ENCODE assay signal across 8 cellular contexts in the genomic region with DNA sequence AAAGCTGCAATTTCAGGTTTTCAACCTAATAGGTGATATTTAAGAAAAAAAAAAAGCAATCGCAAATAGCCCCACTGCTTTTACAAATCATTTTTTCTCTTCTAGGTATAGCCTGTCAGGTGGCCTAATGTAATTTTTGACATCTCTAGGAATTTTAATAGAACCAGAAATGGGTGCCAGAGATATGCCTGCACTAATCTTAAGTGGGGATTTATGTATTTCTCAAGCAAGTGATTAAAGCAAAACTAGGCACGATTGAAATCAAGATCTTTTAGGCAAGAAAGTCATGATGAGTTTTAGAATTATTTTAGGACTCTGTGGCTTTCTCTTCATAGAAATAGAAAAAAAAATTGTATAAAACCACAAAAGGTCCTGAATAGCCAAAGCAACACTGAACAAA. TPM values are rescaled to one million over a fixed set of nuclear protein-coding genes. Genes with fewer than 3 reads are reported as not detected.
DNase-seq lines count a peak whose midpoint lies in the region; ATAC-seq and TF ChIP-seq lines count a peak whose summit lies in the region.

No MANE protein-coding gene starts in this region.

- ATAC-seq in left cardiac atrium (no peak), GM21515 (IDR thresholded peaks at IDR 0.05; ENCODE audit: unreplicated experiment) (no peak)
- ATAC-seq in activated naive CD4-positive, alpha-beta T cell treated with anti-CD3 and anti-CD28 coated beads, Interleukin-2, amount 50 U/mL, for 72 hours, result no peak

- intact Hi-C loops in left cardiac atrium (cut with DNase I), result loop anchor here in 1 of 2 donors (5.0 kb wide), 1 partner anchor 459 kb away; no protein-coding TSS in a partner anchor
- intact Hi-C loops in thyroid gland (cut with DNase I), result no loop called here
- intact Hi-C loops in head of caudate nucleus (cut with DNase I), result loop anchor here (5.0 to 10.0 kb wide), 2 partner anchors 456 to 566 kb away; partner anchors contain the start of gene TARS1

- H3K9me3 Mint-ChIP-seq in activated naive CD4-positive, alpha-beta T cell treated with anti-CD3 and anti-CD28 coated beads, Interleukin-2, amount 50 U/mL, for 72 hours, result peaks cover 0 to 6% of the 10 kb centered on the region in 2 donors

- H3K4me3 ChIP-seq in right atrium auricular region (peak overlapping the region; percentile 60 to 76), thyroid gland (replicated peaks in 1 of 3) (peak overlapping the region in 2 of 3 donors; percentile 53 to 87)

- no peak for TF ChIP-seq CTCF in right atrium auricular region (IDR thresholded peaks at IDR 0.05)
- no peak for TF ChIP-seq CTCF in thyroid gland (IDR thresholded peaks at IDR 0.05)

- 25 to 31% methylated on average over 2 of the region's 2 CpGs for WGBS in thyroid gland, 2 donors

- H3K9me3 ChIP-seq in right atrium auricular region (no peaks in the 10 kb centered on the region), thyroid gland (no peaks in the 10 kb centered on the region)

- H3K36me3 ChIP-seq in right atrium auricular region (no peaks in the 10 kb centered on the region), thyroid gland (no peaks in the 10 kb centered on the region)

- peak overlapping the region; percentile 82 to 93 for H3K27ac Mint-ChIP-seq in activated naive CD4-positive, alpha-beta T cell treated with anti-CD3 and anti-CD28 coated beads, Interleukin-2, amount 50 U/mL, for 72 hours

- TF ChIP-seq POLR2A in thyroid gland (IDR thresholded peaks at IDR 0.05), result no peak

- H3K4me1 ChIP-seq in right atrium auricular region (peaks cover 0 to 22% of the 10 kb centered on the region in 2 donors), thyroid gland (peaks cover 4 to 16% of the 10 kb centered on the region in 2 donors)

- peaks cover 8% of the 10 kb centered on the region in 2 donors for H3K36me3 Mint-ChIP-seq in activated naive CD4-positive, alpha-beta T cell treated with anti-CD3 and anti-CD28 coated beads, Interleukin-2, amount 50 U/mL, for 72 hours

- DNase-seq in right atrium auricular region (ENCODE audit: low spot score) (no peak), left cardiac atrium (no peak), thyroid gland (no peak), 8988T (no peak), head of caudate nucleus (no peak)
- DNase-seq in activated naive CD4-positive, alpha-beta T cell treated with anti-CD3 and anti-CD28 coated beads, Interleukin-2, amount 50 U/mL, for 72 hours (ENCODE audit: low spot score in 2 of 2), result no peak

- no peaks in the 10 kb centered on the region for H3K27me3 ChIP-seq in right atrium auricular region
- no peaks in the 10 kb centered on the region for H3K27me3 ChIP-seq in layer of hippocampus (ENCODE audit: control insufficient read depth, insufficient read depth, low read length)
- no peaks in the 10 kb centered on the region for H3K27me3 ChIP-seq in thyroid gland

- peak overlapping the region; percentile 89 to 93 for H3K27ac ChIP-seq in right atrium auricular region
- H3K27ac ChIP-seq in layer of hippocampus (ENCODE audit: low read depth, low read length), result peak overlapping the region; percentile 92
- peak overlapping the region; percentile 89 to 94 (median 89) for H3K27ac ChIP-seq in thyroid gland

RNA-seq across cellular contexts. Expression of gene AMACR, which starts 0.9 kb away (rescaled TPM):
- 10 to 100 TPM in 1 of 2 donors, 1 to 10 TPM in 1; 4.1 to 12.6 TPM for total RNA-seq in right atrium auricular region
- 10 to 100 TPM in 1 of 2 donors, 1 to 10 TPM in 1; 7.3 to 10.3 TPM for total RNA-seq in left cardiac atrium
- total RNA-seq in activated naive CD4-positive, alpha-beta T cell treated with anti-CD3 and anti-CD28 coated beads, Interleukin-2, amount 50 U/mL, for 72 hours, result 1 to 10 TPM; 4.0 to 5.2 TPM
- 10 to 100 TPM; 10.6 to 17.9 (median 13.5) TPM for total RNA-seq in thyroid gland

RNA-seq across cellular contexts. Expression of gene SLC45A2, which starts 24.2 kb away (rescaled TPM):
- total RNA-seq in right atrium auricular region, result under 1 TPM in 1 of 2 donors, not detected in 1; 0.82 TPM
- total RNA-seq in left cardiac atrium, result under 1 TPM; 0.15 to 0.16 TPM
- total RNA-seq in activated naive CD4-positive, alpha-beta T cell treated with anti-CD3 and anti-CD28 coated beads, Interleukin-2, amount 50 U/mL, for 72 hours, result under 1 TPM in 1 of 2 donors, not detected in 1; 0.33 TPM
- total RNA-seq in thyroid gland, result not detected

RNA-seq across cellular contexts. Expression of gene C1QTNF3, which starts 34.3 kb away (rescaled TPM):
- total RNA-seq in right atrium auricular region, result 1 to 10 TPM; 1.2 to 2.0 TPM
- 1 to 10 TPM; 2.4 to 2.5 TPM for total RNA-seq in left cardiac atrium
- total RNA-seq in activated naive CD4-positive, alpha-beta T cell treated with anti-CD3 and anti-CD28 coated beads, Interleukin-2, amount 50 U/mL, for 72 hours, result 1 to 10 TPM; 2.7 to 3.3 TPM
- 10 to 100 TPM in 1 of 4 donors, 1 to 10 TPM in 3; 6.2 to 12.3 (median 8.8) TPM for total RNA-seq in thyroid gland
